In the genomic region with DNA sequence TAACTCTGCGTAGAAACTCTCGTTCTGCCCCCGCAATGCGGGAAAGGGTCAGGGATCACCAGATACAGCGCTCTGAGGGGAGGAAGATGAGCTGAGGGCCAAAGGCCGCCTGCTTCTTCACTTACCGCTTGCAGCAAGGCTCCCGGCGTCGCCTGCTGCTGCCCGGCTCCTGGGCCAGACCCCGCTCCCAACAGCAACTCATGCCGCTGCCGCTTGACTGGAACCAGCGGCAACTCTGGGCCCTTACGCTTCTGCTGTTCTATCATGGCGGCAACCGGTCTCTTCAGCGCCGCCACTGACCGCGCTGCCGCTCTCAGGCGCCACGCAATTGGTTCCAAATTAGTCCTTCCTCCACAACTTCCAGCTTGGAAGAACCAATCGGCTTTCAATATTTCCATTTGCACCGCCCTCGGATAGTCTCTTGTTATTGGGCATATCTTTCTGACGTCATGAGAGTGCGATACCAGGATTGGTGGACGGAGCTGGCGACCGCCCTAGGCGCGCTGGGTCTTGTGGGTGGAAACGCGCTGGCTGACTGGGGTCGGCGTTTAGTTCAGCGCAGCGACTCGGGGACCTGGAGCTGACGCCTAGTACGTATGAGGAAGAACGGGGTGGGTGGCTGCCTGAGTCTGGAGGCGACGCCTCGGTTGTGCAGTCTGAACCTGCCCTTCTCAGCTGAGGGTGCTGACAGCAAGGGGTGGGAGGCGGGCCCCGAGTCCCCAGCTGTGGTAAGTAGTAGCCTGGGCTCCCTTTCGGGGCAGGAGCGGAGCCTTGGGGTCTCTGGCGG, we compare ENCODE assay signal across 1 cellular context.
TF ChIP-seq lines count a peak whose summit lies in the region.

A gene (minus strand): TSS at position 303 of the 787 bp plus-strand sequence. CDS start 37 bp downstream, at position 266.
A gene with protein sequence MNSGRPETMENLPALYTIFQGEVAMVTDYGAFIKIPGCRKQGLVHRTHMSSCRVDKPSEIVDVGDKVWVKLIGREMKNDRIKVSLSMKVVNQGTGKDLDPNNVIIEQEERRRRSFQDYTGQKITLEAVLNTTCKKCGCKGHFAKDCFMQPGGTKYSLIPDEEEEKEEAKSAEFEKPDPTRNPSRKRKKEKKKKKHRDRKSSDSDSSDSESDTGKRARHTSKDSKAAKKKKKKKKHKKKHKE (plus strand): TSS at position 547 of the 787 bp plus-strand sequence. CDS start 13,067 bp downstream, outside the sequence.

TF ChIP-seq in HepG2, 621 proteins besides CTCF, POLR2A, EP300 and RAD21 (continued from another document and continues in another):
- TF ChIP-seq, protein P1, sequence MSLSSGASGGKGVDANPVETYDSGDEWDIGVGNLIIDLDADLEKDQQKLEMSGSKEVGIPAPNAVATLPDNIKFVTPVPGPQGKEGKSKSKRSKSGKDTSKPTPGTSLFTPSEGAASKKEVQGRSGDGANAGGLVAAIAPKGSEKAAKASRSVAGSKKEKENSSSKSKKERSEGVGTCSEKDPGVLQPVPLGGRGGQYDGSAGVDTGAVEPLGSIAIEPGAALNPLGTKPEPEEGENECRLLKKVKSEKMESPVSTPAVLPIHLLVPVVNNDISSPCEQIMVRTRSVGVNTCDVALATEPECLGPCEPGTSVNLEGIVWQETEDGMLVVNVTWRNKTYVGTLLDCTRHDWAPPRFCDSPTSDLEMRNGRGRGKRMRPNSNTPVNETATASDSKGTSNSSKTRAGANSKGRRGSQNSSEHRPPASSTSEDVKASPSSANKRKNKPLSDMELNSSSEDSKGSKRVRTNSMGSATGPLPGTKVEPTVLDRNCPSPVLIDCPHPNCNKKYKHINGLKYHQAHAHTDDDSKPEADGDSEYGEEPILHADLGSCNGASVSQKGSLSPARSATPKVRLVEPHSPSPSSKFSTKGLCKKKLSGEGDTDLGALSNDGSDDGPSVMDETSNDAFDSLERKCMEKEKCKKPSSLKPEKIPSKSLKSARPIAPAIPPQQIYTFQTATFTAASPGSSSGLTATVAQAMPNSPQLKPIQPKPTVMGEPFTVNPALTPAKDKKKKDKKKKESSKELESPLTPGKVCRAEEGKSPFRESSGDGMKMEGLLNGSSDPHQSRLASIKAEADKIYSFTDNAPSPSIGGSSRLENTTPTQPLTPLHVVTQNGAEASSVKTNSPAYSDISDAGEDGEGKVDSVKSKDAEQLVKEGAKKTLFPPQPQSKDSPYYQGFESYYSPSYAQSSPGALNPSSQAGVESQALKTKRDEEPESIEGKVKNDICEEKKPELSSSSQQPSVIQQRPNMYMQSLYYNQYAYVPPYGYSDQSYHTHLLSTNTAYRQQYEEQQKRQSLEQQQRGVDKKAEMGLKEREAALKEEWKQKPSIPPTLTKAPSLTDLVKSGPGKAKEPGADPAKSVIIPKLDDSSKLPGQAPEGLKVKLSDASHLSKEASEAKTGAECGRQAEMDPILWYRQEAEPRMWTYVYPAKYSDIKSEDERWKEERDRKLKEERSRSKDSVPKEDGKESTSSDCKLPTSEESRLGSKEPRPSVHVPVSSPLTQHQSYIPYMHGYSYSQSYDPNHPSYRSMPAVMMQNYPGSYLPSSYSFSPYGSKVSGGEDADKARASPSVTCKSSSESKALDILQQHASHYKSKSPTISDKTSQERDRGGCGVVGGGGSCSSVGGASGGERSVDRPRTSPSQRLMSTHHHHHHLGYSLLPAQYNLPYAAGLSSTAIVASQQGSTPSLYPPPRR (CRISPR knock-in tag; IDR thresholded peaks at IDR 0.05; ENCODE audit: borderline replicate concordance): no peak; the same call in 1 of the 2 replicates
- TF ChIP-seq CBX2 (IDR thresholded peaks at IDR 0.05; ENCODE audit: low read depth, low read length): no peak
- TF ChIP-seq CBX2 (CRISPR knock-in tag; IDR thresholded peaks at IDR 0.05; ENCODE audit: low read depth): no peak
- TF ChIP-seq MBD4 (IDR thresholded peaks at IDR 0.05; ENCODE audit: borderline replicate concordance, low read length): no peak
- no peak for TF ChIP-seq ZNF615 (CRISPR knock-in tag; IDR thresholded peaks at IDR 0.05; ENCODE audit: borderline replicate concordance)
- TF ChIP-seq, protein P2, sequence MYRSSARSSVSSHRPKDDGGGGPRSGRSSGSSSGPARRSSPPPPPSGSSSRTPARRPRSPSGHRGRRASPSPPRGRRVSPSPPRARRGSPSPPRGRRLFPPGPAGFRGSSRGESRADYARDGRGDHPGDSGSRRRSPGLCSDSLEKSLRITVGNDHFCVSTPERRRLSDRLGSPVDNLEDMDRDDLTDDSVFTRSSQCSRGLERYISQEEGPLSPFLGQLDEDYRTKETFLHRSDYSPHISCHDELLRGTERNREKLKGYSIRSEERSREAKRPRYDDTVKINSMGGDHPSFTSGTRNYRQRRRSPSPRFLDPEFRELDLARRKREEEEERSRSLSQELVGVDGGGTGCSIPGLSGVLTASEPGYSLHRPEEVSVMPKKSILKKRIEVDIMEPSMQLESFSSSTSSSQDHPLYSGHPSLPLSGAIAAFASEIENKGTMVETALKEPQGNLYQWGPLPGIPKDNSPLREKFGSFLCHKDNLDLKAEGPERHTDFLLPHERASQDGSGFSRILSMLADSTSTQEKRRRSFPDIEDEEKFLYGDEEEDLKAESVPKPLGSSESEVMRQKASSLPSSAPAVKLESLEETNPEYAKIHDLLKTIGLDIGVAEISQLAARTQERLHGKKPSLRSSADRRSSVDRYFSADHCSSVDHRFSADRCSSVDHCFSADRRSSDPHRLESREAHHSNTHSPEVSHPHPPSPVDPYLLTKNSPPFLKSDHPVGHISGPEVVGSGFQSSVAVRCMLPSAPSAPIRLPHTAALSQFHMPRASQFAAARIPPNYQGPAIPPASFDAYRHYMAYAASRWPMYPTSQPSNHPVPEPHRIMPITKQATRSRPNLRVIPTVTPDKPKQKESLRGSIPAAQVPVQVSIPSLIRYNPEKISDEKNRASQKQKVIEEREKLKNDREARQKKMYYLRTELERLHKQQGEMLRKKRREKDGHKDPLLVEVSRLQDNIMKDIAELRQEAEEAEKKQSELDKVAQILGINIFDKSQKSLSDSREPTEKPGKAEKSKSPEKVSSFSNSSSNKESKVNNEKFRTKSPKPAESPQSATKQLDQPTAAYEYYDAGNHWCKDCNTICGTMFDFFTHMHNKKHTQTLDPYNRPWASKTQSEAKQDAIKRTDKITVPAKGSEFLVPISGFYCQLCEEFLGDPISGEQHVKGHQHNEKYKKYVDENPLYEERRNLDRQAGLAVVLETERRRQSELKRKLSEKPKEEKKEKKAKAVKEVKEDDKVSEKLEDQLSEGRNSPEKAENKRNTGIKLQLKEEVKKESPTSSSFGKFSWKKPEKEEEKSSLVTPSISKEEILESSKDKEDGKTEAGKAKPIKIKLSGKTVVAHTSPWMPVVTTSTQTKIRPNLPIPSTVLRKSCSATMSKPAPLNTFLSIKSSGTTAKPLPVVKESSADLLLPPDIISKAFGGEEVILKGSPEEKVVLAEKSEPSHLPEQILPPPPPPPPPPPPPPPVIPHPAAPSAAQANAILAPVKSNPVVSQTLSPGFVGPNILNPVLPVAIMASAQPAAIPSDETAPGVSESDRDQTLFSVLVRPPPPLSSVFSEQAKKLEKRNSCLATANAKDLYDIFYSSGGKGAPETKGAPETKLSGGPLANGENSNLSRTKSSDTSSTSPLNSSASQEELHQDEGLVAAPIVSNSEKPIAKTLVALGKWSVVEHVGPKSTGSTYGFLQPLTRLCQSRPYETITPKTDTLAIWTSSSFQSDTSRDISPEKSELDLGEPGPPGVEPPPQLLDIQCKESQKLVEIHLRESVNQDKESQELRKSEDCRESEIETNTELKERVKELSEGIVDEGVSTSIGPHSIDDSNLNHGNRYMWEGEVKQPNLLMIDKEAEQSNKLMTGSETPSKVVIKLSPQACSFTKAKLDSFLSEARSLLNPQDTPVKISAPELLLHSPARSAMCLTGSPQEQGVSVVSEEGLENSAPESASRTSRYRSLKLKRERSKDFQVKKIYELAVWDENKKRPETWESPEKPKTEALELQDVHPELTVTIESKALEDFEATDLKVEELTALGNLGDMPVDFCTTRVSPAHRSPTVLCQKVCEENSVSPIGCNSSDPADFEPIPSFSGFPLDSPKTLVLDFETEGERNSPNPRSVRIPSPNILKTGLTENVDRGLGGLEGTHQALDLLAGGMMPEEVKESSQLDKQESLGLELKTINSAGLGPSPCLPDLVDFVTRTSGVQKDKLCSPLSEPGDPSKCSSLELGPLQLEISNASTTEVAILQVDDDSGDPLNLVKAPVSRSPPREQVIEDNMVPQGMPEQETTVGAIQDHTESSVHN (CRISPR knock-in tag; IDR thresholded peaks at IDR 0.05): no peak; the same call in 1 of the 2 replicates
- TF ChIP-seq ZNF468 (CRISPR knock-in tag; IDR thresholded peaks at IDR 0.05): no peak
- TF ChIP-seq SATB2 (CRISPR knock-in tag; IDR thresholded peaks at IDR 0.05): no peak
- TF ChIP-seq ZNF337 (CRISPR knock-in tag; IDR thresholded peaks at IDR 0.05; ENCODE audit: borderline replicate concordance, low read depth): no peak; the same call in 1 of the 2 replicates
- TF ChIP-seq, protein P3, sequence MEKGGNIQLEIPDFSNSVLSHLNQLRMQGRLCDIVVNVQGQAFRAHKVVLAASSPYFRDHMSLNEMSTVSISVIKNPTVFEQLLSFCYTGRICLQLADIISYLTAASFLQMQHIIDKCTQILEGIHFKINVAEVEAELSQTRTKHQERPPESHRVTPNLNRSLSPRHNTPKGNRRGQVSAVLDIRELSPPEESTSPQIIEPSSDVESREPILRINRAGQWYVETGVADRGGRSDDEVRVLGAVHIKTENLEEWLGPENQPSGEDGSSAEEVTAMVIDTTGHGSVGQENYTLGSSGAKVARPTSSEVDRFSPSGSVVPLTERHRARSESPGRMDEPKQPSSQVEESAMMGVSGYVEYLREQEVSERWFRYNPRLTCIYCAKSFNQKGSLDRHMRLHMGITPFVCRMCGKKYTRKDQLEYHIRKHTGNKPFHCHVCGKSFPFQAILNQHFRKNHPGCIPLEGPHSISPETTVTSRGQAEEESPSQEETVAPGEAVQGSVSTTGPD (CRISPR knock-in tag; IDR thresholded peaks at IDR 0.05): no peak
- TF ChIP-seq ZSCAN22 (CRISPR knock-in tag; IDR thresholded peaks at IDR 0.05): no peak
- TF ChIP-seq, protein P4, sequence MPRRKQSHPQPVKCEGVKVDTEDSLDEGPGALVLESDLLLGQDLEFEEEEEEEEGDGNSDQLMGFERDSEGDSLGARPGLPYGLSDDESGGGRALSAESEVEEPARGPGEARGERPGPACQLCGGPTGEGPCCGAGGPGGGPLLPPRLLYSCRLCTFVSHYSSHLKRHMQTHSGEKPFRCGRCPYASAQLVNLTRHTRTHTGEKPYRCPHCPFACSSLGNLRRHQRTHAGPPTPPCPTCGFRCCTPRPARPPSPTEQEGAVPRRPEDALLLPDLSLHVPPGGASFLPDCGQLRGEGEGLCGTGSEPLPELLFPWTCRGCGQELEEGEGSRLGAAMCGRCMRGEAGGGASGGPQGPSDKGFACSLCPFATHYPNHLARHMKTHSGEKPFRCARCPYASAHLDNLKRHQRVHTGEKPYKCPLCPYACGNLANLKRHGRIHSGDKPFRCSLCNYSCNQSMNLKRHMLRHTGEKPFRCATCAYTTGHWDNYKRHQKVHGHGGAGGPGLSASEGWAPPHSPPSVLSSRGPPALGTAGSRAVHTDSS (CRISPR knock-in tag; conservative IDR thresholded peaks at IDR 0.05): 0 out of 2 replicates have a peak, but pooled peaks have one; percentile 51
- 0 out of 2 replicates have a peak, but pooled peaks have one; percentile 61 for TF ChIP-seq CAMTA2 (CRISPR knock-in tag; IDR thresholded peaks at IDR 0.05; ENCODE audit: borderline replicate concordance)
- no peak for TF ChIP-seq ATRX (CRISPR knock-in tag; IDR thresholded peaks at IDR 0.05; ENCODE audit: borderline replicate concordance)
- no peak; the same call in 1 of the 2 replicates for TF ChIP-seq ZNF235 (CRISPR knock-in tag; IDR thresholded peaks at IDR 0.05; ENCODE audit: borderline replicate concordance)
- no peak for TF ChIP-seq SP1 (IDR thresholded peaks at IDR 0.05)
- TF ChIP-seq SP1 (CRISPR knock-in tag; IDR thresholded peaks at IDR 0.05): peak; percentile 12; the same call in 1 of the 2 replicates
- peak; percentile 65; the same call in 1 of the 2 replicates for TF ChIP-seq ZNF136 (CRISPR knock-in tag; IDR thresholded peaks at IDR 0.05; ENCODE audit: low read depth)
- TF ChIP-seq ERF (CRISPR knock-in tag; IDR thresholded peaks at IDR 0.05): no peak; the same call in none of the 2 replicates
- TF ChIP-seq PAX8 (CRISPR knock-in tag; IDR thresholded peaks at IDR 0.05; ENCODE audit: borderline replicate concordance): no peak
- TF ChIP-seq, protein P5, sequence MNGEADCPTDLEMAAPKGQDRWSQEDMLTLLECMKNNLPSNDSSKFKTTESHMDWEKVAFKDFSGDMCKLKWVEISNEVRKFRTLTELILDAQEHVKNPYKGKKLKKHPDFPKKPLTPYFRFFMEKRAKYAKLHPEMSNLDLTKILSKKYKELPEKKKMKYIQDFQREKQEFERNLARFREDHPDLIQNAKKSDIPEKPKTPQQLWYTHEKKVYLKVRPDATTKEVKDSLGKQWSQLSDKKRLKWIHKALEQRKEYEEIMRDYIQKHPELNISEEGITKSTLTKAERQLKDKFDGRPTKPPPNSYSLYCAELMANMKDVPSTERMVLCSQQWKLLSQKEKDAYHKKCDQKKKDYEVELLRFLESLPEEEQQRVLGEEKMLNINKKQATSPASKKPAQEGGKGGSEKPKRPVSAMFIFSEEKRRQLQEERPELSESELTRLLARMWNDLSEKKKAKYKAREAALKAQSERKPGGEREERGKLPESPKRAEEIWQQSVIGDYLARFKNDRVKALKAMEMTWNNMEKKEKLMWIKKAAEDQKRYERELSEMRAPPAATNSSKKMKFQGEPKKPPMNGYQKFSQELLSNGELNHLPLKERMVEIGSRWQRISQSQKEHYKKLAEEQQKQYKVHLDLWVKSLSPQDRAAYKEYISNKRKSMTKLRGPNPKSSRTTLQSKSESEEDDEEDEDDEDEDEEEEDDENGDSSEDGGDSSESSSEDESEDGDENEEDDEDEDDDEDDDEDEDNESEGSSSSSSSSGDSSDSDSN (CRISPR knock-in tag; IDR thresholded peaks at IDR 0.05): peak; percentile 78
- peak; percentile 93; the same call in 1 of the 2 replicates for TF ChIP-seq SRY (CRISPR knock-in tag; IDR thresholded peaks at IDR 0.05)
- TF ChIP-seq ELF1 (CRISPR knock-in tag; IDR thresholded peaks at IDR 0.05): no peak
- TF ChIP-seq REPIN1 (CRISPR knock-in tag; IDR thresholded peaks at IDR 0.05; ENCODE audit: borderline replicate concordance, low read depth): peak; percentile 53
- TF ChIP-seq NPAS2 (CRISPR knock-in tag; IDR thresholded peaks at IDR 0.05; ENCODE audit: borderline replicate concordance): no peak
- no peak for TF ChIP-seq KDM1A (CRISPR knock-in tag; IDR thresholded peaks at IDR 0.05)
- peak; percentile 88 for TF ChIP-seq SP2 (CRISPR knock-in tag; IDR thresholded peaks at IDR 0.05)
- TF ChIP-seq RARA (CRISPR knock-in tag; IDR thresholded peaks at IDR 0.05): 0 out of 2 replicates have a peak, but pooled peaks have one; percentile 5
- TF ChIP-seq, protein P6, sequence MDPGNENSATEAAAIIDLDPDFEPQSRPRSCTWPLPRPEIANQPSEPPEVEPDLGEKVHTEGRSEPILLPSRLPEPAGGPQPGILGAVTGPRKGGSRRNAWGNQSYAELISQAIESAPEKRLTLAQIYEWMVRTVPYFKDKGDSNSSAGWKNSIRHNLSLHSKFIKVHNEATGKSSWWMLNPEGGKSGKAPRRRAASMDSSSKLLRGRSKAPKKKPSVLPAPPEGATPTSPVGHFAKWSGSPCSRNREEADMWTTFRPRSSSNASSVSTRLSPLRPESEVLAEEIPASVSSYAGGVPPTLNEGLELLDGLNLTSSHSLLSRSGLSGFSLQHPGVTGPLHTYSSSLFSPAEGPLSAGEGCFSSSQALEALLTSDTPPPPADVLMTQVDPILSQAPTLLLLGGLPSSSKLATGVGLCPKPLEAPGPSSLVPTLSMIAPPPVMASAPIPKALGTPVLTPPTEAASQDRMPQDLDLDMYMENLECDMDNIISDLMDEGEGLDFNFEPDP (CRISPR knock-in tag; conservative IDR thresholded peaks at IDR 0.05): no peak
- 0 out of 2 replicates have a peak, but pooled peaks have one; percentile 29 for TF ChIP-seq NFATC3 (CRISPR knock-in tag; IDR thresholded peaks at IDR 0.05)
- TF ChIP-seq ZKSCAN1 (IDR thresholded peaks at IDR 0.05; ENCODE audit: low read length): no peak
- 0 out of 2 replicates have a peak, but pooled peaks have one; percentile 28 for TF ChIP-seq RNF2 (conservative IDR thresholded peaks at IDR 0.05; ENCODE audit: low read depth)
- no peak; the same call in 1 of the 2 replicates for TF ChIP-seq MEIS2 (CRISPR knock-in tag; IDR thresholded peaks at IDR 0.05)
- TF ChIP-seq ZNF180 (CRISPR knock-in tag; IDR thresholded peaks at IDR 0.05; ENCODE audit: borderline replicate concordance, low read depth): no peak; the same call in 1 of the 2 replicates
